20 cellular contexts compared by ENCODE assay signal in the genomic region with DNA sequence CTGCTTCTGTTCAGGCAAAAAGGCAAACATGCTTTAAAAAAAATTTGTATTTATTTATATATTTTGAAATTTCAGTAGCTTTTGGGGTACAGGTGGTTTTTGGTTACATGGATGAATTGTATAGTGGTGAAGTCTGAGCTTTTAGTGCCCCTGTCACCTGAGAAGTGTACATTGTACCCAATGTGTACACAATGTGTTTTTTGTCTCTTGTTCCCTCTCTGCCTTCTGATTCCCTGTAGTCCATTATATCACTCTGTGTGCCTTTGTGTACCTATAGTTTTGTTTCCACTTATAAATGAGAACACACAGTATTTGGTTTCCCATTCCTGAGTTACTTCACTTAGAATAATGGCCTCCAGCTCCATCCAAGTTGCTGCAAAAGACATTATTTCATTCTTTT.
"Had no signal": no experiment of that assay in that cellular context is flagged by ENCODE, and none has a peak within 500 bp of the region (broad histone marks: within the 10 kb centered on the region; RNA-seq: fewer than 3 reads in every experiment).

No MANE protein-coding gene starts in this region.

- H3K9me3 Mint-ChIP-seq: activated CD4-positive, alpha-beta T cell treated with anti-CD3 and anti-CD28 coated beads, Interleukin-2, amount 10 ng/mL, durations not matched to agents 7 days and 5 days; activated naive CD4-positive, alpha-beta T cell treated with anti-CD3 and anti-CD28 coated beads, Interleukin-2, amount 50 U/mL, for 72 hours; mesothelial cell of epicardium; natural killer cell had no signal

- ATAC-seq: activated naive CD4-positive, alpha-beta T cell treated with anti-CD3 and anti-CD28 coated beads, Interleukin-2, amount 50 U/mL, for 72 hours; left ventricle myocardium superior; natural killer cell; stimulated activated naive CD8-positive, alpha-beta T cell treated with anti-CD3 and anti-CD28 coated beads, Interleukin-15, Interleukin-2, amounts not matched to agents 100 U/mL and 50 U/mL, for 24 hours had no signal

- H3K27me3 Mint-ChIP-seq: activated CD4-positive, alpha-beta T cell treated with anti-CD3 and anti-CD28 coated beads, Interleukin-2, amount 10 ng/mL, durations not matched to agents 7 days and 5 days had no signal

- H3K4me3 Mint-ChIP-seq: activated CD4-positive, alpha-beta T cell treated with anti-CD3 and anti-CD28 coated beads, Interleukin-2, amount 10 ng/mL, durations not matched to agents 7 days and 5 days; mesothelial cell of epicardium; natural killer cell had no signal

- DNase-seq: activated CD4-positive, alpha-beta T cell treated with anti-CD3 and anti-CD28 coated beads, Interleukin-2, amount 10 ng/mL, durations not matched to agents 7 days and 5 days; activated CD4-positive, CD25-positive, alpha-beta regulatory T cell treated with anti-CD3 and anti-CD28 coated beads, Interleukin-2, amount 50 U/mL, for 72 hours; activated gamma-delta T cell treated with Interleukin-2 at 50 U/mL for 16 hours; activated T-cell treated with anti-CD3 and anti-CD28 coated beads, Interleukin-2, amount 50 U/mL, for 1 hour; aorta; central memory CD4-positive, alpha-beta T cell; dermis blood vessel endothelial cell; effector CD8-positive, alpha-beta T cell; erythroblast; foreskin melanocyte; glutamatergic neuron; left ventricle myocardium superior; mammary epithelial cell; natural killer cell; stimulated activated CD4-positive, alpha-beta T cell treated with anti-CD3 and anti-CD28 coated beads, Interleukin-4, amount 100 ng/mL, for 24 hours; stimulated activated naive CD8-positive, alpha-beta T cell treated with anti-CD3 and anti-CD28 coated beads, Interleukin-15, Interleukin-2, amounts not matched to agents 100 U/mL and 50 U/mL, for 24 hours; upper lobe of left lung; WERI-Rb-1 had no signal

- H3K27ac Mint-ChIP-seq: activated CD4-positive, alpha-beta T cell treated with anti-CD3 and anti-CD28 coated beads, Interleukin-2, amount 10 ng/mL, durations not matched to agents 7 days and 5 days; activated naive CD4-positive, alpha-beta T cell treated with anti-CD3 and anti-CD28 coated beads, Interleukin-2, amount 50 U/mL, for 72 hours; mesothelial cell of epicardium; natural killer cell had no signal

- H3K36me3 Mint-ChIP-seq: natural killer cell had no signal
